17 cellular contexts compared by ENCODE assay signal in genomic region chr21:33856893-33857527, GRCh38.
"Had no signal": no experiment of that assay in that cellular context is flagged by ENCODE, and none has a peak within 500 bp of the region (broad histone marks: within the 10 kb centered on the region; RNA-seq: fewer than 3 reads in every experiment).

No MANE protein-coding gene starts in this region.

- H3K4me1 ChIP-seq: body of pancreas, transverse colon had no signal

- H3K36me3 ChIP-seq: esophagus squamous epithelium, ovary, suprapubic skin, transverse colon had no signal

- H3K27me3 ChIP-seq: body of pancreas, ovary, suprapubic skin, transverse colon had no signal

- ATAC-seq: activated CD4-positive, CD25-positive, alpha-beta regulatory T cell treated with anti-CD3 and anti-CD28 coated beads, Interleukin-2, amount 50 U/mL, for 24 hours; activated CD8-positive, alpha-beta T cell treated with anti-CD3 and anti-CD28 coated beads, Interleukin-2, amount 10 ng/mL, durations not matched to agents 7 days and 5 days; body of pancreas; effector memory CD8-positive, alpha-beta T cell; left cardiac atrium; natural killer cell; stimulated activated naive CD8-positive, alpha-beta T cell treated with anti-CD3 and anti-CD28 coated beads, Interleukin-15, amount 100 ng/mL, for 72 hours had no signal

- H3K9me3 ChIP-seq: body of pancreas, esophagus squamous epithelium, ovary, suprapubic skin, transverse colon had no signal

- H3K4me3 ChIP-seq: body of pancreas, esophagus squamous epithelium, ovary, suprapubic skin, transverse colon had no signal

- H3K27ac ChIP-seq: body of pancreas, esophagus squamous epithelium, ovary, suprapubic skin, transverse colon had no signal

- DNase-seq: activated CD4-positive, alpha-beta T cell treated with anti-CD3 and anti-CD28 coated beads, Interleukin-2, amount 10 ng/mL, durations not matched to agents 7 days and 5 days; activated CD8-positive, alpha-beta T cell treated with anti-CD3 and anti-CD28 coated beads, Interleukin-2, amount 10 ng/mL, durations not matched to agents 7 days and 5 days; activated naive CD4-positive, alpha-beta T cell treated with Interleukin-2 at 50 U/mL for 16 hours; activated naive CD8-positive, alpha-beta T cell treated with anti-CD3 and anti-CD28 coated beads, Interleukin-2, amount 10 ng/mL, durations not matched to agents 7 days and 5 days; activated T-cell treated with anti-CD3 and anti-CD28 coated beads, Interleukin-2, amount 50 U/mL, for 24 hours; body of pancreas; effector memory CD8-positive, alpha-beta T cell; esophagus squamous epithelium; left cardiac atrium; mesenchymal stem cell; natural killer cell; ovary; stimulated activated naive CD8-positive, alpha-beta T cell treated with anti-CD3 and anti-CD28 coated beads, Interleukin-15, amount 100 ng/mL, for 72 hours; T1000; transverse colon had no signal
